10 cellular contexts compared by ENCODE assay signal in genomic region chr19:41750248-41751134, GRCh38. TPM values are rescaled to one million over a fixed set of nuclear protein-coding genes. Genes with fewer than 3 reads are reported as not detected.
"Had no signal": no experiment of that assay in that cellular context is flagged by ENCODE, and none has a peak within 500 bp of the region (broad histone marks: within the 10 kb centered on the region; RNA-seq: fewer than 3 reads in every experiment).

No MANE protein-coding gene starts in this region.

RNA-seq across cellular contexts. Expression of gene CEACAM6, which starts 4.8 kb away (rescaled TPM):
- total RNA-seq: activated CD4-positive, alpha-beta memory T cell treated with anti-CD3 and anti-CD28 coated beads, Interleukin-2, amount 10 ng/mL, durations not matched to agents 7 days and 5 days; ascending aorta; cardiac muscle cell; endodermal cell; fibroblast of villous mesenchyme; glomerular endothelial cell had no signal

RNA-seq across cellular contexts. Expression of gene CEACAM5, which starts 42.1 kb away (rescaled TPM):
- total RNA-seq: activated CD4-positive, alpha-beta memory T cell treated with anti-CD3 and anti-CD28 coated beads, Interleukin-2, amount 10 ng/mL, durations not matched to agents 7 days and 5 days; ascending aorta; cardiac muscle cell; dorsolateral prefrontal cortex; endodermal cell; fibroblast of villous mesenchyme; glomerular endothelial cell; omental fat pad; urinary bladder had no signal

RNA-seq across cellular contexts. Expression of gene CEACAM3, which starts 45.9 kb away (rescaled TPM):
- total RNA-seq: activated CD4-positive, alpha-beta memory T cell treated with anti-CD3 and anti-CD28 coated beads, Interleukin-2, amount 10 ng/mL, durations not matched to agents 7 days and 5 days; ascending aorta; cardiac muscle cell; endodermal cell; fibroblast of villous mesenchyme; glomerular endothelial cell; urinary bladder; WTC11 had no signal
